Comparison of ENCODE assay signal across 9 cellular contexts in genomic region chr2:102033750-102034682, GRCh38. TPM values are rescaled to one million over a fixed set of nuclear protein-coding genes. Genes with fewer than 3 reads are reported as not detected.
DNase-seq lines count a peak whose midpoint lies in the region; ATAC-seq and TF ChIP-seq lines count a peak whose summit lies in the region.
"Had no signal": no experiment of that assay in that cellular context is flagged by ENCODE, and none has a peak within 500 bp of the region (broad histone marks: within the 10 kb centered on the region; RNA-seq: fewer than 3 reads in every experiment).

No MANE protein-coding gene starts in this region.

- peaks cover 31% of the 10 kb centered on the region for H3F3A ChIP-seq in GM23248 (ENCODE audit: insufficient read depth)
- peaks cover 45% of the 10 kb centered on the region for H3F3A ChIP-seq in smooth muscle cell (ENCODE audit: low read depth)

- H2AFZ ChIP-seq in GM23248 (peak overlapping the region; percentile 86), hepatocyte (no peak overlapping the region), smooth muscle cell (ENCODE audit: low read depth) (peak overlapping the region; percentile 25)

- H3K4me2 ChIP-seq in GM23248 (ENCODE audit: unreplicated experiment): peak overlapping the region; percentile 47
- peak overlapping the region; percentile 23 for H3K4me2 ChIP-seq in hepatocyte
- peak overlapping the region; percentile 66 for H3K4me2 ChIP-seq in smooth muscle cell

- in situ Hi-C loops in GM23248 (cut with MboI): loop anchor here (25.0 kb wide), 1 partner anchor 103 kb away; the partner anchor contains the start of gene IL1R1

- peaks cover 45% of the 10 kb centered on the region for H3K4me1 ChIP-seq in GM23248 (ENCODE audit: insufficient read depth)
- H3K4me1 ChIP-seq in hepatocyte (ENCODE audit: insufficient read depth): peaks cover 24% of the 10 kb centered on the region
- peaks cover 6% of the 10 kb centered on the region for H3K4me1 ChIP-seq in smooth muscle cell (ENCODE audit: low read depth)

- TF ChIP-seq CTCF in hepatocyte (IDR thresholded peaks at IDR 0.05; ENCODE audit: poor library complexity) (no peak), smooth muscle cell (IDR thresholded peaks at IDR 0.05; ENCODE audit: borderline replicate concordance, insufficient read depth, poor library complexity, severe bottlenecking) (no peak)

- H3K4me3 ChIP-seq in GM23248 (no peak overlapping the region), hepatocyte (no peak overlapping the region), smooth muscle cell (no peak overlapping the region)

- H3K36me3 ChIP-seq in GM23248 (ENCODE audit: low read depth) (no peaks in the 10 kb centered on the region), hepatocyte (replicated peaks; ENCODE audit: insufficient read depth, low read depth) (no peaks in the 10 kb centered on the region), smooth muscle cell (ENCODE audit: low read depth) (no peaks in the 10 kb centered on the region)

- peaks cover 25% of the 10 kb centered on the region for H3K4me1 Mint-ChIP-seq in T-helper 17 cell

- peak overlapping the region; percentile 67 for H3K27ac ChIP-seq in GM23248
- H3K27ac ChIP-seq in hepatocyte: peak overlapping the region; percentile 75
- H3K27ac ChIP-seq in smooth muscle cell (ENCODE audit: low read depth): peak overlapping the region; percentile 92

- no peaks in the 10 kb centered on the region for H3K79me2 ChIP-seq in GM23248 (ENCODE audit: insufficient read depth)
- H3K79me2 ChIP-seq in hepatocyte: no peaks in the 10 kb centered on the region
- H3K79me2 ChIP-seq in smooth muscle cell (ENCODE audit: low read depth): no peaks in the 10 kb centered on the region

- H3K9me2 ChIP-seq in GM23248 (ENCODE audit: insufficient read depth) (no peaks in the 10 kb centered on the region), hepatocyte (replicated peaks; ENCODE audit: insufficient read depth) (no peaks in the 10 kb centered on the region)

- H3K27ac Mint-ChIP-seq in T-helper 17 cell: peak overlapping the region; percentile 89

- H3K9me3 ChIP-seq in GM23248 (ENCODE audit: low read depth) (no peaks in the 10 kb centered on the region), T-helper 17 cell (ENCODE audit: control insufficient read depth, low read length, poor library complexity, severe bottlenecking) (no peaks in the 10 kb centered on the region), hepatocyte (ENCODE audit: low read depth) (no peaks in the 10 kb centered on the region), smooth muscle cell (replicated peaks; ENCODE audit: low read depth) (no peaks in the 10 kb centered on the region)

- no peak for DNase-seq in GM23248
- DNase-seq in T-helper 17 cell: no peak
- no peak for DNase-seq in hepatocyte (ENCODE audit: low spot score)
- DNase-seq in smooth muscle cell (lab: John Stamatoyannopoulos, UW; ENCODE audit: unreplicated experiment): no peak
- DNase-seq in NOMO-1 treated with dmso at 0.1 percent for 144 hours (lab: John Stamatoyannopoulos, UW; ENCODE audit: unreplicated experiment): no peak
- no peak for DNase-seq in COR-L47 (lab: John Stamatoyannopoulos, UW)
- no peak for DNase-seq in iPS-NIHi11 (ENCODE audit: low spot score)
- DNase-seq in NCI-H1048 (lab: John Stamatoyannopoulos, UW): no peak
- DNase-seq: effector memory CD4-positive, alpha-beta T cell had no signal

- H4K20me1 ChIP-seq in GM23248 (ENCODE audit: insufficient read depth): no peaks in the 10 kb centered on the region
- H4K20me1 ChIP-seq in hepatocyte (ENCODE audit: insufficient read depth, poor library complexity, severe bottlenecking): no peaks in the 10 kb centered on the region
- H4K20me1 ChIP-seq in smooth muscle cell (ENCODE audit: low read depth): no peaks in the 10 kb centered on the region

- WGBS in GM23248 (ENCODE audit: low coverage in 1 of 2, low lambda C conversion rate in 2 of 2, missing lambda C conversion rate in 2 of 2), 2 experiments: 87% methylated on average over 9 of the region's 9 CpGs
- 63% methylated on average over 9 of the region's 9 CpGs for WGBS in hepatocyte (ENCODE audit: low lambda C conversion rate, missing lambda C conversion rate)
- WGBS in smooth muscle cell (ENCODE audit: low lambda C conversion rate): 51% methylated on average over 9 of the region's 9 CpGs

- H3K27me3 ChIP-seq in GM23248 (replicated peaks; ENCODE audit: insufficient read depth) (no peaks in the 10 kb centered on the region), hepatocyte (no peaks in the 10 kb centered on the region), smooth muscle cell (ENCODE audit: low read depth) (no peaks in the 10 kb centered on the region)

- peak overlapping the region; percentile 82 for H3K4me3 Mint-ChIP-seq in T-helper 17 cell

- H3K9ac ChIP-seq in GM23248 (peak overlapping the region; percentile 51; the same call in 1 of the 2 replicates), smooth muscle cell (ENCODE audit: low read depth) (peak overlapping the region; percentile 33)

- no peaks in the 10 kb centered on the region for H3K27me3 Mint-ChIP-seq in T-helper 17 cell

- no peaks in the 10 kb centered on the region for H3K36me3 Mint-ChIP-seq in T-helper 17 cell (ENCODE audit: low read depth)

- ATAC-seq in T-helper 17 cell: no peak

RNA-seq across cellular contexts. Expression of gene IL1R2, which starts 42.3 kb away (rescaled TPM):
- total RNA-seq in GM23248 (2014; rRNA removed; shearing (Covaris generic)): 0.22 TPM in 1 of 2 replicates, not detected in the other
- polyA plus RNA-seq in GM23248 (2016; fragmentation: Nextera tagmentation; extraction: Ambion mirVana) (0.85 and 1.2 TPM in 2 replicates), hepatocyte (5.8 and 11.4 TPM in 2 replicates), smooth muscle cell (0.42 and 0.78 TPM in 2 replicates)
- total RNA-seq in T-helper 17 cell (1 to 10 TPM; 1.1 to 1.9 TPM), hepatocyte (1.3 and 10.5 TPM in 2 replicates), smooth muscle cell (0.90 and 4.2 TPM in 2 replicates)
